Comparison of ENCODE assay signal across 12 cellular contexts in genomic region chr16:74603848-74604247, GRCh38. TPM values are rescaled to one million over a fixed set of nuclear protein-coding genes. Genes with fewer than 3 reads are reported as not detected.
DNase-seq lines count a peak whose midpoint lies in the region; ATAC-seq and TF ChIP-seq lines count a peak whose summit lies in the region.
"Had no signal": no experiment of that assay in that cellular context is flagged by ENCODE, and none has a peak within 500 bp of the region (broad histone marks: within the 10 kb centered on the region; RNA-seq: fewer than 3 reads in every experiment).

No MANE protein-coding gene starts in this region.

- peaks cover 0 to 2% (median 0%) of the 10 kb centered on the region in 7 donors for H3K9me3 Mint-ChIP-seq in CD4-positive, CD25-positive, alpha-beta regulatory T cell

- H3K4me3 Mint-ChIP-seq in CD4-positive, CD25-positive, alpha-beta regulatory T cell, result peak overlapping the region; percentile 89 to 99 (median 94)

- in situ Hi-C loops in astrocyte of the spinal cord (cut with HindIII; ENCODE audit: low sequenced_read_pairs), result no loop called here

- H3K27me3 Mint-ChIP-seq in CD4-positive, CD25-positive, alpha-beta regulatory T cell, result no peaks in the 10 kb centered on the region

- H3K36me3 ChIP-seq in CD4-positive, CD25-positive, alpha-beta regulatory T cell (ENCODE audit: control insufficient read depth, insufficient read depth, low read length), result no peaks in the 10 kb centered on the region
- no peaks in the 10 kb centered on the region for H3K36me3 ChIP-seq in right atrium auricular region
- H3K36me3 ChIP-seq: MG63 had no signal

- TF ChIP-seq CTCF in astrocyte of the spinal cord (IDR thresholded peaks at IDR 0.05; ENCODE audit: low read depth, low read length) (no peak), right atrium auricular region (IDR thresholded peaks at IDR 0.05) (no peak)

- ATAC-seq in CD4-positive, CD25-positive, alpha-beta regulatory T cell (ENCODE audit: low read depth in 2 of 2), result no peak
- no peak for ATAC-seq in HG02885 (IDR thresholded peaks at IDR 0.05; ENCODE audit: poor library complexity, unreplicated experiment)

- peak overlapping the region; percentile 96 for H3K4me3 ChIP-seq in CD4-positive, CD25-positive, alpha-beta regulatory T cell (ENCODE audit: low read depth, low read length)
- H3K4me3 ChIP-seq in astrocyte of the spinal cord (ENCODE audit: low read depth, low read length), result no peak overlapping the region
- no peak overlapping the region for H3K4me3 ChIP-seq in right atrium auricular region
- H3K4me3 ChIP-seq: lung, MG63 had no signal

- H3K36me3 Mint-ChIP-seq in CD4-positive, CD25-positive, alpha-beta regulatory T cell, result peaks cover 9% of the 10 kb centered on the region

- H3K27ac Mint-ChIP-seq in CD4-positive, CD25-positive, alpha-beta regulatory T cell, result peak overlapping the region; percentile 67 to 98 (median 86)

- no peaks in the 10 kb centered on the region for H3K27me3 ChIP-seq in CD4-positive, CD25-positive, alpha-beta regulatory T cell (ENCODE audit: control insufficient read depth, insufficient read depth, low read length)
- H3K27me3 ChIP-seq in right atrium auricular region, result no peaks in the 10 kb centered on the region
- H3K27me3 ChIP-seq: MG63 had no signal

- peaks cover 86% of the 10 kb centered on the region for H3K4me1 ChIP-seq in CD4-positive, CD25-positive, alpha-beta regulatory T cell (ENCODE audit: control insufficient read depth, insufficient read depth, low read length, poor library complexity, severe bottlenecking)
- peaks cover 0 to 37% of the 10 kb centered on the region in 2 donors for H3K4me1 ChIP-seq in right atrium auricular region

- peaks cover 38 to 87% (median 68%) of the 10 kb centered on the region in 4 donors for H3K4me1 Mint-ChIP-seq in CD4-positive, CD25-positive, alpha-beta regulatory T cell

- H3K9me3 ChIP-seq in CD4-positive, CD25-positive, alpha-beta regulatory T cell (ENCODE audit: control insufficient read depth in 2 of 2, low read length in 2 of 2), result no peaks in the 10 kb centered on the region
- H3K9me3 ChIP-seq in right atrium auricular region, result no peaks in the 10 kb centered on the region
- H3K9me3 ChIP-seq: MG63 had no signal

- DNase-seq in CD4-positive, CD25-positive, alpha-beta regulatory T cell, result no peak
- DNase-seq in HT1080 (ENCODE audit: low read depth) (peak; percentile 76), astrocyte of the spinal cord (ENCODE audit: low read depth, low spot score) (peak; percentile 34), myocyte (ENCODE audit: low read depth) (peak; percentile 35), right atrium auricular region (ENCODE audit: low spot score) (no peak), hypothalamus (lab: John Stamatoyannopoulos, UW) (no peak)
- no peak for DNase-seq in activated CD8-positive, alpha-beta memory T cell treated with anti-CD3 and anti-CD28 coated beads, Interleukin-2, amount 50 U/mL, for 48 hours
- DNase-seq: activated naive CD4-positive, alpha-beta T cell treated with Interleukin-2 at 50 U/mL for 16 hours; MG63; NCI-H82 had no signal

- peak overlapping the region; percentile 0 for H3K27ac ChIP-seq in CD4-positive, CD25-positive, alpha-beta regulatory T cell (ENCODE audit: insufficient read depth, low read length, poor library complexity, severe bottlenecking)
- no peak overlapping the region for H3K27ac ChIP-seq in right atrium auricular region

RNA-seq across cellular contexts. Expression of gene GLG1, which starts 3.1 kb away (rescaled TPM):
- 202 TPM for total RNA-seq in CD4-positive, CD25-positive, alpha-beta regulatory T cell
- polyA plus RNA-seq in CD4-positive, CD25-positive, alpha-beta regulatory T cell, result 100 to 1,000 TPM; 147 to 156 (median 152) TPM
- 50.5 and 65.6 TPM in 2 replicates for total RNA-seq in HT1080 (2014; rRNA removed; shearing (Covaris generic))
- 53.3 and 65.5 TPM in 2 replicates for polyA plus RNA-seq in HT1080 (2015; cell fraction: cytosol; rRNA removed)
- polyA plus RNA-seq in HT1080 (2015; cell fraction: nucleus; rRNA removed), result 413 and 424 TPM in 2 replicates
- 78.9 and 105 TPM in 2 replicates for total RNA-seq in myocyte
- polyA plus RNA-seq in myocyte (2012), result 104 TPM
- 100 to 1,000 TPM; 102 to 123 TPM for total RNA-seq in right atrium auricular region

Comparison
In these comparisons a context has a peak if more than half of its experiments do, and no peak if none do; other contexts are left out.
1. DNase-seq: peak in HT1080 (single experiment), astrocyte of the spinal cord (single experiment) and myocyte (single experiment); none in CD4-positive, CD25-positive, alpha-beta regulatory T cell (0 of 3), right atrium auricular region (single experiment), activated CD8-positive, alpha-beta memory T cell treated with anti-CD3 and anti-CD28 coated beads, Interleukin-2, amount 50 U/mL, for 48 hours (single experiment) and hypothalamus (0 of 51).